ENCODE assay signal across 8 cellular contexts in the genomic region with DNA sequence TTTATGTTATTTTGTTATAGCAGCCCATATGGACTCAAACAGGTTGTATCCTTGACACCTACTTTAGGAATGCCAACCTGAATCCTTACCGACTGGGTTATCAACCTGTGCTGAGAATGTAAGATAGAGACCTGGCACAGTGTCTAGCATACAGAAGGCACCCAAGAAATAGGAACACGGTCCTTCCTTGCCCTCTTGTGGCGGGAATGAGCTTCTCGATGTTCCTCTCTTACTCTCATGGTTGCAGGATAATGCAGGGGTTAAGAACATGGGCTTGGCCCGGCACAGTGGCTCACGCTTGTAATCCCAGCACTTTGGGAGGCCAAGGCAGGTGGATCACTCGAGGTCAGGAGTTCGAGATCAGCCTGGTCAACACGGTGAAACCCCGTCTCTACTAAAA. TPM values are rescaled to one million over a fixed set of nuclear protein-coding genes. Genes with fewer than 3 reads are reported as not detected.
A peak's percentile ranks its signal among the peaks of the same experiment; 100 is the strongest.
DNase-seq lines count a peak whose midpoint lies in the region; ATAC-seq and TF ChIP-seq lines count a peak whose summit lies in the region.

No MANE protein-coding gene starts in this region.

- DNase-seq in GM06990 (ENCODE audit: extremely low read depth, insufficient read length) (no peak), NCI-H510A (lab: John Stamatoyannopoulos, UW) (peak; percentile 31), osteocyte (ENCODE audit: extremely low spot score, unreplicated experiment) (no peak), putamen (ENCODE audit: low spot score) (no peak), lower leg skin (ENCODE audit: low spot score in 2 of 2) (no peak)
- DNase-seq in stimulated activated CD8-positive, alpha-beta memory T cell treated with anti-CD3 and anti-CD28 coated beads, Interleukin-4, amount 100 ng/mL, for 48 hours = no peak
- no peak for DNase-seq in naive thymus-derived CD4-positive, alpha-beta T cell

- WGBS in lower leg skin, 2 donors = 50 to 61% methylated on average over 10 of the region's 10 CpGs

- peak; percentile 85 for ATAC-seq in esophagus mucosa
- no peak for ATAC-seq in naive thymus-derived CD4-positive, alpha-beta T cell

- no peaks in the 10 kb centered on the region for H3K4me1 ChIP-seq in naive thymus-derived CD4-positive, alpha-beta T cell (ENCODE audit: control insufficient read depth in 2 of 2, insufficient read depth in 2 of 2, low read length in 2 of 2)

- CTCF ChIA-PET in naive thymus-derived CD4-positive, alpha-beta T cell (lab: Charles Lee) = interaction anchor here (0.8 kb wide), 1 partner anchor 363 kb away, joined by 3 read pairs; no protein-coding TSS in a partner anchor

- no peak overlapping the region for H3K4me3 Mint-ChIP-seq in osteocyte (ENCODE audit: unreplicated experiment)
- H3K4me3 Mint-ChIP-seq in naive thymus-derived CD4-positive, alpha-beta T cell = no peak overlapping the region

- H3K4me1 Mint-ChIP-seq in osteocyte (ENCODE audit: unreplicated experiment) = peaks cover 2% of the 10 kb centered on the region
- peaks cover 6 to 14% (median 7%) of the 10 kb centered on the region in 7 donors for H3K4me1 Mint-ChIP-seq in naive thymus-derived CD4-positive, alpha-beta T cell

- H3K4me3 ChIP-seq in GM06990 (replicated peaks; ENCODE audit: low read depth, low read length) = no peak overlapping the region
- no peak overlapping the region for H3K4me3 ChIP-seq in lower leg skin (ENCODE audit: low read depth, poor library complexity, severe bottlenecking)
- H3K4me3 ChIP-seq in naive thymus-derived CD4-positive, alpha-beta T cell (ENCODE audit: low read length) = no peak overlapping the region

- no peak overlapping the region for H3K27ac ChIP-seq in naive thymus-derived CD4-positive, alpha-beta T cell (ENCODE audit: low read depth, low read length)

- peaks cover 20% of the 10 kb centered on the region for H3K36me3 ChIP-seq in GM06990 (ENCODE audit: control insufficient read depth, insufficient read depth, low read length)
- peaks cover 3 to 69% (median 6%) of the 10 kb centered on the region in 3 experiments for H3K36me3 ChIP-seq in naive thymus-derived CD4-positive, alpha-beta T cell (ENCODE audit: control insufficient read depth in 2 of 3, insufficient read depth in 3 of 3, low read length in 3 of 3)

- no peaks in the 10 kb centered on the region for H3K27me3 Mint-ChIP-seq in osteocyte (ENCODE audit: unreplicated experiment)
- H3K27me3 Mint-ChIP-seq in naive thymus-derived CD4-positive, alpha-beta T cell = no peaks in the 10 kb centered on the region

- no peaks in the 10 kb centered on the region for H3K27me3 ChIP-seq in GM06990 (replicated peaks; ENCODE audit: control insufficient read depth, insufficient read depth, low read length)
- H3K27me3 ChIP-seq in naive thymus-derived CD4-positive, alpha-beta T cell (ENCODE audit: control insufficient read depth in 2 of 2, insufficient read depth in 2 of 2, low read length in 2 of 2) = no peaks in the 10 kb centered on the region

- no peak for TF ChIP-seq POLR2A in lower leg skin (IDR thresholded peaks at IDR 0.05)

- no peak overlapping the region for H3K27ac Mint-ChIP-seq in osteocyte (ENCODE audit: unreplicated experiment)
- no peak overlapping the region for H3K27ac Mint-ChIP-seq in naive thymus-derived CD4-positive, alpha-beta T cell

- POLR2A ChIA-PET in naive thymus-derived CD4-positive, alpha-beta T cell (lab: Charles Lee) = no interaction called here

- intact Hi-C loops in lower leg skin (cut with DNase I; ENCODE audit: low total_unique reads) = no loop called here
- intact Hi-C loops in naive thymus-derived CD4-positive, alpha-beta T cell (cut with micrococcal nuclease) = no loop called here

- H3K36me3 Mint-ChIP-seq in osteocyte (ENCODE audit: unreplicated experiment) = peaks cover 14% of the 10 kb centered on the region
- peaks cover 9 to 47% (median 11%) of the 10 kb centered on the region in 5 donors for H3K36me3 Mint-ChIP-seq in naive thymus-derived CD4-positive, alpha-beta T cell

- no peaks in the 10 kb centered on the region for H3K9me3 Mint-ChIP-seq in osteocyte (ENCODE audit: unreplicated experiment)
- H3K9me3 Mint-ChIP-seq in naive thymus-derived CD4-positive, alpha-beta T cell = no peaks in the 10 kb centered on the region

- TF ChIP-seq CTCF in GM06990 (IDR thresholded peaks at IDR 0.05; ENCODE audit: insufficient read depth, low read length, poor library complexity, severe bottlenecking) (peak; percentile 7), osteocyte (IDR thresholded peaks at IDR 0.05) (peak; percentile 54), lower leg skin (IDR thresholded peaks at IDR 0.05) (no peak)

- H3K9me3 ChIP-seq in naive thymus-derived CD4-positive, alpha-beta T cell (ENCODE audit: control insufficient read depth in 2 of 3, low read length in 3 of 3) = no peaks in the 10 kb centered on the region

RNA-seq across cellular contexts. Expression of a gene that starts 6.5 kb away (rescaled TPM):
- total RNA-seq in esophagus mucosa (7.9 TPM), osteocyte (14.2 and 17.3 TPM in 2 replicates), lower leg skin (1 to 10 TPM; 4.3 to 8.9 (median 6.1) TPM)
- total RNA-seq in naive thymus-derived CD4-positive, alpha-beta T cell = 10 to 100 TPM; 11.8 to 24.2 (median 17.5) TPM
- polyA plus RNA-seq in naive thymus-derived CD4-positive, alpha-beta T cell = 10 to 100 TPM; 18.8 to 22.2 TPM

RNA-seq across cellular contexts. Expression of a gene that starts 29.3 kb away (rescaled TPM):
- total RNA-seq in esophagus mucosa (5.9 TPM), osteocyte (0.21 and 0.24 TPM in 2 replicates), lower leg skin (under 1 TPM in 2 of 4 donors, not detected in 2; 0.25 to 0.39 TPM)
- 10 to 100 TPM in 2 of 5 experiments, 1 to 10 TPM in 3; 2.7 to 19.4 (median 4.3) TPM for total RNA-seq in naive thymus-derived CD4-positive, alpha-beta T cell
- polyA plus RNA-seq in naive thymus-derived CD4-positive, alpha-beta T cell = 1 to 10 TPM; 1.2 to 2.8 TPM

RNA-seq across cellular contexts. Expression of a gene that starts 31.4 kb away (rescaled TPM):
- total RNA-seq in esophagus mucosa (not detected), osteocyte (not detected in 2 replicates), lower leg skin (under 1 TPM in 2 of 4 donors, not detected in 2; 0.10 to 0.23 TPM)
- total RNA-seq in naive thymus-derived CD4-positive, alpha-beta T cell = not detected
- polyA plus RNA-seq in naive thymus-derived CD4-positive, alpha-beta T cell = not detected

Comparison
In these comparisons a context has a peak if more than half of its experiments do, and no peak if none do; other contexts are left out.
1. CTCF ChIP-seq: peak in GM06990 (single experiment) and osteocyte (single experiment); none in lower leg skin (0 of 3).